1 cellular context compared by ENCODE assay signal in the genomic region with DNA sequence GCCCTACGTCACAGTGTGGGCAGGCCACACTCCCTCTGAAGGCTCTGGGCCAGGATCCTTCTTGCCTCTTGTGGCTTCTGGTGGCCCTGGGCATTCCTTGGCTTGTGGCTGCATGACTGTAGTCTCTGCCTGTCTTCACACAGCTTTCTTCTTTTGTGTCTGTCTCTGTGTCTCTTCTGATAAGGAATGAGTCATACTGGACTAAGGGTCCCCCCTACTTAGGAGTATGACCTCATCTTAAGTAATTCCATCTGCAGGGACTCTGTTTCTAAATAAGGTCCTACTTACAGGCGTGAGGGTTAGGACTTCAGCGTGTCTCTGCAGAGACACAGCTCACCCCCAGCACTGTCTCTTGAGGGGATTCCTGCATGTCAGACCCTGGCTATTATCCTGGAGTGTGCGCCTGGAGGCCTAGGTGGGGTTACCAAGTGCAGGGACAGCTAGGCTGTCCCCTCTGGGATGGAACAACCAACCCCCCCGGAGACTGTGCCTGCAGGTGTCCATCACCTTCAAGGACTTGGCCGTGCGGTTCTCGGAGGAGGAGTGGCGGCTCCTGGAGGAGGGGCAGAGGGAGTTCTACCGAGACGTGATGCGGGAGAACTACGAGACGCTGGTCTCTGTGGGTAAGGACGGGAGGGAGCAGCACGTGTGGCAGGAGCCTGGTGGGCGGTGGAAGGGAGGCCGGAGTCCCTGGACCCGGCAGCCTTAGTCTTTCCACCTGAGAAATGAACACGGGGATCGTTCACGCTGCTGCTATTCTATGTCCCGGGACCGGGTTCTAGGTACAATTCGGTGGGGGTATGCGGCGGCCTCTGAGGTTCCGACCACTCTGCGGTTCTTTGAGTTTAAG.
TF ChIP-seq lines count a peak whose summit lies in the region.

No MANE protein-coding gene starts in this region.

TF ChIP-seq in K562, 482 proteins besides CTCF, POLR2A, EP300 and RAD21 (continued from another document and continues in another):
- TF ChIP-seq, protein P1, sequence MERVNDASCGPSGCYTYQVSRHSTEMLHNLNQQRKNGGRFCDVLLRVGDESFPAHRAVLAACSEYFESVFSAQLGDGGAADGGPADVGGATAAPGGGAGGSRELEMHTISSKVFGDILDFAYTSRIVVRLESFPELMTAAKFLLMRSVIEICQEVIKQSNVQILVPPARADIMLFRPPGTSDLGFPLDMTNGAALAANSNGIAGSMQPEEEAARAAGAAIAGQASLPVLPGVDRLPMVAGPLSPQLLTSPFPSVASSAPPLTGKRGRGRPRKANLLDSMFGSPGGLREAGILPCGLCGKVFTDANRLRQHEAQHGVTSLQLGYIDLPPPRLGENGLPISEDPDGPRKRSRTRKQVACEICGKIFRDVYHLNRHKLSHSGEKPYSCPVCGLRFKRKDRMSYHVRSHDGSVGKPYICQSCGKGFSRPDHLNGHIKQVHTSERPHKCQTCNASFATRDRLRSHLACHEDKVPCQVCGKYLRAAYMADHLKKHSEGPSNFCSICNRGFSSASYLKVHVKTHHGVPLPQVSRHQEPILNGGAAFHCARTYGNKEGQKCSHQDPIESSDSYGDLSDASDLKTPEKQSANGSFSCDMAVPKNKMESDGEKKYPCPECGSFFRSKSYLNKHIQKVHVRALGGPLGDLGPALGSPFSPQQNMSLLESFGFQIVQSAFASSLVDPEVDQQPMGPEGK (CRISPR knock-in tag; IDR thresholded peaks at IDR 0.05; ENCODE audit: borderline replicate concordance), result no peak
- TF ChIP-seq SRSF3 (IDR thresholded peaks at IDR 0.05; ENCODE audit: insufficient read depth, low read length), result no peak
- TF ChIP-seq, protein P2, sequence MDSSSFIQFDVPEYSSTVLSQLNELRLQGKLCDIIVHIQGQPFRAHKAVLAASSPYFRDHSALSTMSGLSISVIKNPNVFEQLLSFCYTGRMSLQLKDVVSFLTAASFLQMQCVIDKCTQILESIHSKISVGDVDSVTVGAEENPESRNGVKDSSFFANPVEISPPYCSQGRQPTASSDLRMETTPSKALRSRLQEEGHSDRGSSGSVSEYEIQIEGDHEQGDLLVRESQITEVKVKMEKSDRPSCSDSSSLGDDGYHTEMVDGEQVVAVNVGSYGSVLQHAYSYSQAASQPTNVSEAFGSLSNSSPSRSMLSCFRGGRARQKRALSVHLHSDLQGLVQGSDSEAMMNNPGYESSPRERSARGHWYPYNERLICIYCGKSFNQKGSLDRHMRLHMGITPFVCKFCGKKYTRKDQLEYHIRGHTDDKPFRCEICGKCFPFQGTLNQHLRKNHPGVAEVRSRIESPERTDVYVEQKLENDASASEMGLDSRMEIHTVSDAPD (CRISPR knock-in tag; IDR thresholded peaks at IDR 0.05), result no peak; the same call in 1 of the 2 replicates
- TF ChIP-seq RBM14 (IDR thresholded peaks at IDR 0.05; ENCODE audit: borderline replicate concordance, insufficient read depth, low read depth, low read length), result no peak
- TF ChIP-seq CBX3 (IDR thresholded peaks at IDR 0.05; ENCODE audit: borderline replicate concordance in 1 of 2, low read length in 2 of 2), result peak; percentile 96 to 100
- TF ChIP-seq, protein P3, sequence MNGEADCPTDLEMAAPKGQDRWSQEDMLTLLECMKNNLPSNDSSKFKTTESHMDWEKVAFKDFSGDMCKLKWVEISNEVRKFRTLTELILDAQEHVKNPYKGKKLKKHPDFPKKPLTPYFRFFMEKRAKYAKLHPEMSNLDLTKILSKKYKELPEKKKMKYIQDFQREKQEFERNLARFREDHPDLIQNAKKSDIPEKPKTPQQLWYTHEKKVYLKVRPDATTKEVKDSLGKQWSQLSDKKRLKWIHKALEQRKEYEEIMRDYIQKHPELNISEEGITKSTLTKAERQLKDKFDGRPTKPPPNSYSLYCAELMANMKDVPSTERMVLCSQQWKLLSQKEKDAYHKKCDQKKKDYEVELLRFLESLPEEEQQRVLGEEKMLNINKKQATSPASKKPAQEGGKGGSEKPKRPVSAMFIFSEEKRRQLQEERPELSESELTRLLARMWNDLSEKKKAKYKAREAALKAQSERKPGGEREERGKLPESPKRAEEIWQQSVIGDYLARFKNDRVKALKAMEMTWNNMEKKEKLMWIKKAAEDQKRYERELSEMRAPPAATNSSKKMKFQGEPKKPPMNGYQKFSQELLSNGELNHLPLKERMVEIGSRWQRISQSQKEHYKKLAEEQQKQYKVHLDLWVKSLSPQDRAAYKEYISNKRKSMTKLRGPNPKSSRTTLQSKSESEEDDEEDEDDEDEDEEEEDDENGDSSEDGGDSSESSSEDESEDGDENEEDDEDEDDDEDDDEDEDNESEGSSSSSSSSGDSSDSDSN (IDR thresholded peaks at IDR 0.05; ENCODE audit: borderline replicate concordance in 1 of 2, low read depth in 2 of 2, low read length in 2 of 2), result peak; percentile 60 to 76; a peak in 2 of 4 replicates
- peak; percentile 61 for TF ChIP-seq CXXC5 (CRISPR knock-in tag; IDR thresholded peaks at IDR 0.05)
- no peak for TF ChIP-seq ILF3 (IDR thresholded peaks at IDR 0.05; ENCODE audit: borderline replicate concordance)
- peak; percentile 100 for TF ChIP-seq TRIM28 (IDR thresholded peaks at IDR 0.05)
- TF ChIP-seq LEF1 (IDR thresholded peaks at IDR 0.05), result peak; percentile 86
- no peak for TF ChIP-seq OTX1 (CRISPR knock-in tag; IDR thresholded peaks at IDR 0.05)
- TF ChIP-seq, protein P4, sequence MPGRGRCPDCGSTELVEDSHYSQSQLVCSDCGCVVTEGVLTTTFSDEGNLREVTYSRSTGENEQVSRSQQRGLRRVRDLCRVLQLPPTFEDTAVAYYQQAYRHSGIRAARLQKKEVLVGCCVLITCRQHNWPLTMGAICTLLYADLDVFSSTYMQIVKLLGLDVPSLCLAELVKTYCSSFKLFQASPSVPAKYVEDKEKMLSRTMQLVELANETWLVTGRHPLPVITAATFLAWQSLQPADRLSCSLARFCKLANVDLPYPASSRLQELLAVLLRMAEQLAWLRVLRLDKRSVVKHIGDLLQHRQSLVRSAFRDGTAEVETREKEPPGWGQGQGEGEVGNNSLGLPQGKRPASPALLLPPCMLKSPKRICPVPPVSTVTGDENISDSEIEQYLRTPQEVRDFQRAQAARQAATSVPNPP (IDR thresholded peaks at IDR 0.05; ENCODE audit: borderline replicate concordance, insufficient read depth, insufficient read length), result no peak
- no peak for TF ChIP-seq POLR2H (tag; IDR thresholded peaks at IDR 0.05; ENCODE audit: low read depth)
- peak; percentile 39 to 60; a peak in 3 of 4 replicates for TF ChIP-seq NRF1 (conservative IDR thresholded peaks at IDR 0.05 in 1 of 2, IDR thresholded peaks at IDR 0.05 in 1 of 2)
- TF ChIP-seq ZNF584 (CRISPR knock-in tag; IDR thresholded peaks at IDR 0.05; ENCODE audit: low read depth), result peak; percentile 92
- TF ChIP-seq ZKSCAN3 (CRISPR knock-in tag; IDR thresholded peaks at IDR 0.05), result no peak
- no peak for TF ChIP-seq SIN3B (IDR thresholded peaks at IDR 0.05; ENCODE audit: low read depth)
- TF ChIP-seq HMGN3 (IDR thresholded peaks at IDR 0.05; ENCODE audit: borderline replicate concordance, extremely low read depth, insufficient read length, low read depth, low read length), result peak; percentile 23
- TF ChIP-seq, protein P5, sequence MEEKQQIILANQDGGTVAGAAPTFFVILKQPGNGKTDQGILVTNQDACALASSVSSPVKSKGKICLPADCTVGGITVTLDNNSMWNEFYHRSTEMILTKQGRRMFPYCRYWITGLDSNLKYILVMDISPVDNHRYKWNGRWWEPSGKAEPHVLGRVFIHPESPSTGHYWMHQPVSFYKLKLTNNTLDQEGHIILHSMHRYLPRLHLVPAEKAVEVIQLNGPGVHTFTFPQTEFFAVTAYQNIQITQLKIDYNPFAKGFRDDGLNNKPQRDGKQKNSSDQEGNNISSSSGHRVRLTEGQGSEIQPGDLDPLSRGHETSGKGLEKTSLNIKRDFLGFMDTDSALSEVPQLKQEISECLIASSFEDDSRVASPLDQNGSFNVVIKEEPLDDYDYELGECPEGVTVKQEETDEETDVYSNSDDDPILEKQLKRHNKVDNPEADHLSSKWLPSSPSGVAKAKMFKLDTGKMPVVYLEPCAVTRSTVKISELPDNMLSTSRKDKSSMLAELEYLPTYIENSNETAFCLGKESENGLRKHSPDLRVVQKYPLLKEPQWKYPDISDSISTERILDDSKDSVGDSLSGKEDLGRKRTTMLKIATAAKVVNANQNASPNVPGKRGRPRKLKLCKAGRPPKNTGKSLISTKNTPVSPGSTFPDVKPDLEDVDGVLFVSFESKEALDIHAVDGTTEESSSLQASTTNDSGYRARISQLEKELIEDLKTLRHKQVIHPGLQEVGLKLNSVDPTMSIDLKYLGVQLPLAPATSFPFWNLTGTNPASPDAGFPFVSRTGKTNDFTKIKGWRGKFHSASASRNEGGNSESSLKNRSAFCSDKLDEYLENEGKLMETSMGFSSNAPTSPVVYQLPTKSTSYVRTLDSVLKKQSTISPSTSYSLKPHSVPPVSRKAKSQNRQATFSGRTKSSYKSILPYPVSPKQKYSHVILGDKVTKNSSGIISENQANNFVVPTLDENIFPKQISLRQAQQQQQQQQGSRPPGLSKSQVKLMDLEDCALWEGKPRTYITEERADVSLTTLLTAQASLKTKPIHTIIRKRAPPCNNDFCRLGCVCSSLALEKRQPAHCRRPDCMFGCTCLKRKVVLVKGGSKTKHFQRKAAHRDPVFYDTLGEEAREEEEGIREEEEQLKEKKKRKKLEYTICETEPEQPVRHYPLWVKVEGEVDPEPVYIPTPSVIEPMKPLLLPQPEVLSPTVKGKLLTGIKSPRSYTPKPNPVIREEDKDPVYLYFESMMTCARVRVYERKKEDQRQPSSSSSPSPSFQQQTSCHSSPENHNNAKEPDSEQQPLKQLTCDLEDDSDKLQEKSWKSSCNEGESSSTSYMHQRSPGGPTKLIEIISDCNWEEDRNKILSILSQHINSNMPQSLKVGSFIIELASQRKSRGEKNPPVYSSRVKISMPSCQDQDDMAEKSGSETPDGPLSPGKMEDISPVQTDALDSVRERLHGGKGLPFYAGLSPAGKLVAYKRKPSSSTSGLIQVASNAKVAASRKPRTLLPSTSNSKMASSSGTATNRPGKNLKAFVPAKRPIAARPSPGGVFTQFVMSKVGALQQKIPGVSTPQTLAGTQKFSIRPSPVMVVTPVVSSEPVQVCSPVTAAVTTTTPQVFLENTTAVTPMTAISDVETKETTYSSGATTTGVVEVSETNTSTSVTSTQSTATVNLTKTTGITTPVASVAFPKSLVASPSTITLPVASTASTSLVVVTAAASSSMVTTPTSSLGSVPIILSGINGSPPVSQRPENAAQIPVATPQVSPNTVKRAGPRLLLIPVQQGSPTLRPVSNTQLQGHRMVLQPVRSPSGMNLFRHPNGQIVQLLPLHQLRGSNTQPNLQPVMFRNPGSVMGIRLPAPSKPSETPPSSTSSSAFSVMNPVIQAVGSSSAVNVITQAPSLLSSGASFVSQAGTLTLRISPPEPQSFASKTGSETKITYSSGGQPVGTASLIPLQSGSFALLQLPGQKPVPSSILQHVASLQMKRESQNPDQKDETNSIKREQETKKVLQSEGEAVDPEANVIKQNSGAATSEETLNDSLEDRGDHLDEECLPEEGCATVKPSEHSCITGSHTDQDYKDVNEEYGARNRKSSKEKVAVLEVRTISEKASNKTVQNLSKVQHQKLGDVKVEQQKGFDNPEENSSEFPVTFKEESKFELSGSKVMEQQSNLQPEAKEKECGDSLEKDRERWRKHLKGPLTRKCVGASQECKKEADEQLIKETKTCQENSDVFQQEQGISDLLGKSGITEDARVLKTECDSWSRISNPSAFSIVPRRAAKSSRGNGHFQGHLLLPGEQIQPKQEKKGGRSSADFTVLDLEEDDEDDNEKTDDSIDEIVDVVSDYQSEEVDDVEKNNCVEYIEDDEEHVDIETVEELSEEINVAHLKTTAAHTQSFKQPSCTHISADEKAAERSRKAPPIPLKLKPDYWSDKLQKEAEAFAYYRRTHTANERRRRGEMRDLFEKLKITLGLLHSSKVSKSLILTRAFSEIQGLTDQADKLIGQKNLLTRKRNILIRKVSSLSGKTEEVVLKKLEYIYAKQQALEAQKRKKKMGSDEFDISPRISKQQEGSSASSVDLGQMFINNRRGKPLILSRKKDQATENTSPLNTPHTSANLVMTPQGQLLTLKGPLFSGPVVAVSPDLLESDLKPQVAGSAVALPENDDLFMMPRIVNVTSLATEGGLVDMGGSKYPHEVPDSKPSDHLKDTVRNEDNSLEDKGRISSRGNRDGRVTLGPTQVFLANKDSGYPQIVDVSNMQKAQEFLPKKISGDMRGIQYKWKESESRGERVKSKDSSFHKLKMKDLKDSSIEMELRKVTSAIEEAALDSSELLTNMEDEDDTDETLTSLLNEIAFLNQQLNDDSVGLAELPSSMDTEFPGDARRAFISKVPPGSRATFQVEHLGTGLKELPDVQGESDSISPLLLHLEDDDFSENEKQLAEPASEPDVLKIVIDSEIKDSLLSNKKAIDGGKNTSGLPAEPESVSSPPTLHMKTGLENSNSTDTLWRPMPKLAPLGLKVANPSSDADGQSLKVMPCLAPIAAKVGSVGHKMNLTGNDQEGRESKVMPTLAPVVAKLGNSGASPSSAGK (IDR thresholded peaks at IDR 0.05), result no peak
- no peak for TF ChIP-seq IRF2 (CRISPR knock-in tag; IDR thresholded peaks at IDR 0.05)
- peak; percentile 99 for TF ChIP-seq CBX5 (IDR thresholded peaks at IDR 0.05; ENCODE audit: borderline replicate concordance, low read depth)
- TF ChIP-seq PHB (CRISPR knock-in tag; IDR thresholded peaks at IDR 0.05), result no peak
- no peak for TF ChIP-seq ZBTB1 (CRISPR knock-in tag; IDR thresholded peaks at IDR 0.05; ENCODE audit: borderline replicate concordance, low read depth)
- TF ChIP-seq, protein P6, sequence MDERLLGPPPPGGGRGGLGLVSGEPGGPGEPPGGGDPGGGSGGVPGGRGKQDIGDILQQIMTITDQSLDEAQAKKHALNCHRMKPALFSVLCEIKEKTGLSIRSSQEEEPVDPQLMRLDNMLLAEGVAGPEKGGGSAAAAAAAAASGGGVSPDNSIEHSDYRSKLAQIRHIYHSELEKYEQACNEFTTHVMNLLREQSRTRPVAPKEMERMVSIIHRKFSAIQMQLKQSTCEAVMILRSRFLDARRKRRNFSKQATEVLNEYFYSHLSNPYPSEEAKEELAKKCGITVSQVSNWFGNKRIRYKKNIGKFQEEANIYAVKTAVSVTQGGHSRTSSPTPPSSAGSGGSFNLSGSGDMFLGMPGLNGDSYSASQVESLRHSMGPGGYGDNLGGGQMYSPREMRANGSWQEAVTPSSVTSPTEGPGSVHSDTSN (CRISPR knock-in tag; IDR thresholded peaks at IDR 0.05; ENCODE audit: low read depth), result no peak
- TF ChIP-seq, protein P6 (tag; conservative IDR thresholded peaks at IDR 0.05; ENCODE audit: low read depth), result 0 out of 2 replicates have a peak, but pooled peaks have one; percentile 23
- TF ChIP-seq IFI16 (CRISPR knock-in tag; IDR thresholded peaks at IDR 0.05), result no peak
- TF ChIP-seq ZSCAN32 (CRISPR knock-in tag; IDR thresholded peaks at IDR 0.05), result no peak
- TF ChIP-seq ZNF75A (CRISPR knock-in tag; IDR thresholded peaks at IDR 0.05), result no peak
- no peak for TF ChIP-seq COPS2 (conservative IDR thresholded peaks at IDR 0.05)
- TF ChIP-seq SAP30 (IDR thresholded peaks at IDR 0.05; ENCODE audit: borderline replicate concordance, insufficient read depth, low read depth, low read length, poor library complexity, severe bottlenecking), result no peak
